Comparison of ENCODE assay signal across 8 cellular contexts in genomic region chr11:13278620-13279486, GRCh38. TPM values are rescaled to one million over a fixed set of nuclear protein-coding genes. Genes with fewer than 3 reads are reported as not detected.
DNase-seq lines count a peak whose midpoint lies in the region; ATAC-seq and TF ChIP-seq lines count a peak whose summit lies in the region.

No MANE protein-coding gene starts in this region.

- H3K27ac Mint-ChIP-seq in endothelial cell (ENCODE audit: unreplicated experiment): peak overlapping the region; percentile 1

- H3K4me3 ChIP-seq in OCI-LY1 (ENCODE audit: low read depth, low read length, poor library complexity, severe bottlenecking) (peak overlapping the region; percentile 92), neural cell (ENCODE audit: low read length) (peak overlapping the region; percentile 81)

- no peaks in the 10 kb centered on the region for H3K9me3 Mint-ChIP-seq in endothelial cell (ENCODE audit: unreplicated experiment)

- H3K27ac ChIP-seq in OCI-LY1 (ENCODE audit: low read depth, low read length, poor library complexity, severe bottlenecking) (no peak overlapping the region), neural cell (ENCODE audit: low read length) (no peak overlapping the region)

- peaks cover 3% of the 10 kb centered on the region; the same call in 1 of the 2 replicates for H4K20me1 ChIP-seq in OCI-LY1 (ENCODE audit: insufficient read depth, low read length)
- H4K20me1 ChIP-seq in neural cell (ENCODE audit: insufficient read depth): no peaks in the 10 kb centered on the region

- H3K9ac ChIP-seq in OCI-LY1 (ENCODE audit: low read length) (peak overlapping the region; percentile 75), neural cell (ENCODE audit: low read length) (peak overlapping the region; percentile 59)

- ATAC-seq in HG02678 (IDR thresholded peaks at IDR 0.05; ENCODE audit: unreplicated experiment): no peak

- H3K9me2 ChIP-seq in OCI-LY1 (ENCODE audit: low read depth, low read length) (no peaks in the 10 kb centered on the region), neural cell (ENCODE audit: insufficient read depth, low read length) (no peaks in the 10 kb centered on the region)

- peaks cover 28% of the 10 kb centered on the region for H3K4me1 ChIP-seq in OCI-LY1 (ENCODE audit: insufficient read depth, low read length, severe bottlenecking)

- H3K36me3 ChIP-seq in OCI-LY1 (ENCODE audit: insufficient read depth, low read length) (no peaks in the 10 kb centered on the region), neural cell (ENCODE audit: insufficient read depth, low read length) (no peaks in the 10 kb centered on the region)

- no peak for TF ChIP-seq RAD21 in neural cell (conservative IDR thresholded peaks at IDR 0.05)

- H3K79me2 ChIP-seq in OCI-LY1 (ENCODE audit: insufficient read depth, low read length) (no peaks in the 10 kb centered on the region), neural cell (replicated peaks; ENCODE audit: insufficient read depth, low read length) (no peaks in the 10 kb centered on the region)

- H3K27me3 ChIP-seq in OCI-LY1 (ENCODE audit: insufficient read depth, low read length) (0 out of 2 replicates have a peak, but pooled peaks cover 4% of the 10 kb centered on the region), neural cell (ENCODE audit: insufficient read depth, low read depth, low read length) (peaks cover 59% of the 10 kb centered on the region)

- H3K27me3 Mint-ChIP-seq in endothelial cell (ENCODE audit: unreplicated experiment): peaks cover 27% of the 10 kb centered on the region

- H3K9me3 ChIP-seq in OCI-LY1 (ENCODE audit: low read length): no peaks in the 10 kb centered on the region
- H3K9me3 ChIP-seq in neural cell (ENCODE audit: low read length): no peaks in the 10 kb centered on the region

- TF ChIP-seq CTCF in OCI-LY1 (IDR thresholded peaks at IDR 0.05; ENCODE audit: low read length) (no peak), endothelial cell (IDR thresholded peaks at IDR 0.05; ENCODE audit: unreplicated experiment) (no peak), neural cell (IDR thresholded peaks at IDR 0.05; ENCODE audit: poor library complexity, severe bottlenecking) (no peak)

- H2AFZ ChIP-seq in OCI-LY1 (ENCODE audit: low read length) (no peak overlapping the region), neural cell (ENCODE audit: low read depth, low read length) (no peak overlapping the region)

- H3K4me1 Mint-ChIP-seq in endothelial cell (ENCODE audit: unreplicated experiment): peaks cover 20% of the 10 kb centered on the region

- peak overlapping the region; percentile 78 for H3K4me2 ChIP-seq in OCI-LY1 (ENCODE audit: low read length)
- no peak overlapping the region for H3K4me2 ChIP-seq in neural cell (ENCODE audit: low read length)

- peak; percentile 39 for DNase-seq in activated CD4-positive, CD25-positive, alpha-beta regulatory T cell treated with anti-CD3 and anti-CD28 coated beads, Interleukin-2, amount 50 U/mL, for 72 hours
- DNase-seq in activated CD4-positive, CD25-positive, alpha-beta regulatory T cell (lab: John Stamatoyannopoulos, UW): no peak
- DNase-seq in endothelial cell (ENCODE audit: low spot score) (peak; percentile 16), germinal center (ENCODE audit: low spot score) (no peak), cortex of kidney (lab: John Stamatoyannopoulos, UW) (no peak)

- peak overlapping the region; percentile 86 for H3K4me3 Mint-ChIP-seq in endothelial cell (ENCODE audit: unreplicated experiment)

- peaks cover 4% of the 10 kb centered on the region; the same call in 1 of the 2 replicates for H3F3A ChIP-seq in OCI-LY1 (ENCODE audit: insufficient read depth, low read length)
- no peaks in the 10 kb centered on the region for H3F3A ChIP-seq in neural cell (ENCODE audit: insufficient read depth, low read length, poor library complexity, severe bottlenecking)

- no peak for TF ChIP-seq EP300 in neural cell (conservative IDR thresholded peaks at IDR 0.05; ENCODE audit: poor library complexity, severe bottlenecking)

- peaks cover 6% of the 10 kb centered on the region for H3K36me3 Mint-ChIP-seq in endothelial cell (ENCODE audit: low read depth, unreplicated experiment)

TF ChIP-seq in neural cell, 6 proteins besides CTCF, POLR2A, EP300 and RAD21:
- TF ChIP-seq, protein P1, sequence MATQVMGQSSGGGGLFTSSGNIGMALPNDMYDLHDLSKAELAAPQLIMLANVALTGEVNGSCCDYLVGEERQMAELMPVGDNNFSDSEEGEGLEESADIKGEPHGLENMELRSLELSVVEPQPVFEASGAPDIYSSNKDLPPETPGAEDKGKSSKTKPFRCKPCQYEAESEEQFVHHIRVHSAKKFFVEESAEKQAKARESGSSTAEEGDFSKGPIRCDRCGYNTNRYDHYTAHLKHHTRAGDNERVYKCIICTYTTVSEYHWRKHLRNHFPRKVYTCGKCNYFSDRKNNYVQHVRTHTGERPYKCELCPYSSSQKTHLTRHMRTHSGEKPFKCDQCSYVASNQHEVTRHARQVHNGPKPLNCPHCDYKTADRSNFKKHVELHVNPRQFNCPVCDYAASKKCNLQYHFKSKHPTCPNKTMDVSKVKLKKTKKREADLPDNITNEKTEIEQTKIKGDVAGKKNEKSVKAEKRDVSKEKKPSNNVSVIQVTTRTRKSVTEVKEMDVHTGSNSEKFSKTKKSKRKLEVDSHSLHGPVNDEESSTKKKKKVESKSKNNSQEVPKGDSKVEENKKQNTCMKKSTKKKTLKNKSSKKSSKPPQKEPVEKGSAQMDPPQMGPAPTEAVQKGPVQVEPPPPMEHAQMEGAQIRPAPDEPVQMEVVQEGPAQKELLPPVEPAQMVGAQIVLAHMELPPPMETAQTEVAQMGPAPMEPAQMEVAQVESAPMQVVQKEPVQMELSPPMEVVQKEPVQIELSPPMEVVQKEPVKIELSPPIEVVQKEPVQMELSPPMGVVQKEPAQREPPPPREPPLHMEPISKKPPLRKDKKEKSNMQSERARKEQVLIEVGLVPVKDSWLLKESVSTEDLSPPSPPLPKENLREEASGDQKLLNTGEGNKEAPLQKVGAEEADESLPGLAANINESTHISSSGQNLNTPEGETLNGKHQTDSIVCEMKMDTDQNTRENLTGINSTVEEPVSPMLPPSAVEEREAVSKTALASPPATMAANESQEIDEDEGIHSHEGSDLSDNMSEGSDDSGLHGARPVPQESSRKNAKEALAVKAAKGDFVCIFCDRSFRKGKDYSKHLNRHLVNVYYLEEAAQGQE (IDR thresholded peaks at IDR 0.05; ENCODE audit: borderline replicate concordance): no peak
- no peak for TF ChIP-seq SMC3 (conservative IDR thresholded peaks at IDR 0.05; ENCODE audit: poor library complexity)
- peak; percentile 16 for TF ChIP-seq POLR2AphosphoS5 (IDR thresholded peaks at IDR 0.05)

RNA-seq across cellular contexts. Expression of gene BMAL1, which starts 1.3 kb away (rescaled TPM):
- total RNA-seq in endothelial cell (ENCODE audit: unreplicated experiment): 7.7 TPM
- 15.3 and 17.1 TPM in 2 replicates for polyA plus RNA-seq in neural cell
- 14.1 and 16.6 TPM in 2 replicates for polyA minus RNA-seq in neural cell

Comparison
In these comparisons a context has a peak if more than half of its experiments do, and no peak if none do; other contexts are left out.
1. DNase-seq: peak in activated CD4-positive, CD25-positive, alpha-beta regulatory T cell treated with anti-CD3 and anti-CD28 coated beads, Interleukin-2, amount 50 U/mL, for 72 hours (single experiment) and endothelial cell (single experiment); none in activated CD4-positive, CD25-positive, alpha-beta regulatory T cell (0 of 4), germinal center (single experiment) and cortex of kidney (single experiment).